ENCODE assay signal across 1 cellular context in the genomic region with DNA sequence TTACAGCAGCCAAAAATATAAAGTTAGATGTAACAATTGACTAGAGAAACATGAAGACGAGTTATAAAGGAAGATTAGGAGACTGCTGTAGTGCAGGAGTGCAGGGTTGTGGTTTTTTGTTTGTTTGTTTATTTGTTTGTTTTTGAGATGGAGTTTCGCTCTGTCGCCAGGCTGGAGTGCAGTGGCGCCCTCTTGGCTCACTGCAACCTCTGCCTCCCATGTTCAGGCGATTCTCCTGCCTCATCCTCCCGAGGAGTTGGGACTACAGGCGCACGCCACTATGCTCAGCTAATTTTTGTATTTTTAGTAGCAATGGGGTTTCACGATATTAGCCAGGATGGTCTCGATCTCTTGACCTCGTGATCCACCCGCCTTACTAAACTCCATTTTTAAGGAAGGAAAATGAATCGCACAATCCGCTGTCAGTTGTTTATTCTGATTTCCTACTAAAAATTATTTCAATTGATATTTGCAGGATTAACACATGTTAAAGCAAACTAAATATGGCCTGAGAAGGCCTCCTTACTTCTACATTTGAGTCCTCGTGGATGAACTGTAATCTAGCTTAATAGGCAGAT.
TF ChIP-seq lines count a peak whose summit lies in the region.

No MANE protein-coding gene starts in this region.

TF ChIP-seq in H1, 55 proteins besides CTCF, POLR2A, EP300 and RAD21:
- no peak for TF ChIP-seq CTBP2 (IDR thresholded peaks at IDR 0.05; ENCODE audit: borderline replicate concordance, insufficient read depth, insufficient read length, low read length)
- no peak for TF ChIP-seq RBBP5 (IDR thresholded peaks at IDR 0.05; ENCODE audit: borderline replicate concordance, low read depth, low read length)
- TF ChIP-seq KDM1A (IDR thresholded peaks at IDR 0.05; ENCODE audit: borderline replicate concordance, low read length): no peak
- TF ChIP-seq SRF (IDR thresholded peaks at IDR 0.05; ENCODE audit: low read depth, low read length): no peak
- TF ChIP-seq, protein P1, sequence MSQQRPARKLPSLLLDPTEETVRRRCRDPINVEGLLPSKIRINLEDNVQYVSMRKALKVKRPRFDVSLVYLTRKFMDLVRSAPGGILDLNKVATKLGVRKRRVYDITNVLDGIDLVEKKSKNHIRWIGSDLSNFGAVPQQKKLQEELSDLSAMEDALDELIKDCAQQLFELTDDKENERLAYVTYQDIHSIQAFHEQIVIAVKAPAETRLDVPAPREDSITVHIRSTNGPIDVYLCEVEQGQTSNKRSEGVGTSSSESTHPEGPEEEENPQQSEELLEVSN (IDR thresholded peaks at IDR 0.05): no peak
- TF ChIP-seq, protein P2, sequence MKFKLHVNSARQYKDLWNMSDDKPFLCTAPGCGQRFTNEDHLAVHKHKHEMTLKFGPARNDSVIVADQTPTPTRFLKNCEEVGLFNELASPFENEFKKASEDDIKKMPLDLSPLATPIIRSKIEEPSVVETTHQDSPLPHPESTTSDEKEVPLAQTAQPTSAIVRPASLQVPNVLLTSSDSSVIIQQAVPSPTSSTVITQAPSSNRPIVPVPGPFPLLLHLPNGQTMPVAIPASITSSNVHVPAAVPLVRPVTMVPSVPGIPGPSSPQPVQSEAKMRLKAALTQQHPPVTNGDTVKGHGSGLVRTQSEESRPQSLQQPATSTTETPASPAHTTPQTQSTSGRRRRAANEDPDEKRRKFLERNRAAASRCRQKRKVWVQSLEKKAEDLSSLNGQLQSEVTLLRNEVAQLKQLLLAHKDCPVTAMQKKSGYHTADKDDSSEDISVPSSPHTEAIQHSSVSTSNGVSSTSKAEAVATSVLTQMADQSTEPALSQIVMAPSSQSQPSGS (IDR thresholded peaks at IDR 0.05; ENCODE audit: low read length): no peak
- no peak for TF ChIP-seq SIX5 (IDR thresholded peaks at IDR 0.05; ENCODE audit: low read depth, low read length)
- TF ChIP-seq POU5F1 (IDR thresholded peaks at IDR 0.05; ENCODE audit: low read depth, low read length): no peak
- TF ChIP-seq CREB1 (IDR thresholded peaks at IDR 0.05): no peak
- TF ChIP-seq TAF1 (IDR thresholded peaks at IDR 0.05; ENCODE audit: low read depth, low read length): no peak
- no peak for TF ChIP-seq SP2 (IDR thresholded peaks at IDR 0.05; ENCODE audit: low read length)
- TF ChIP-seq EZH2 (IDR thresholded peaks at IDR 0.05; ENCODE audit: low read depth, low read length, severe bottlenecking): no peak
- TF ChIP-seq BRCA1 (IDR thresholded peaks at IDR 0.05; ENCODE audit: low read depth, low read length): no peak
- no peak for TF ChIP-seq HDAC2 (IDR thresholded peaks at IDR 0.05; ENCODE audit: borderline replicate concordance in 1 of 2, low read depth in 2 of 2, low read length in 2 of 2)
- TF ChIP-seq, protein P3, sequence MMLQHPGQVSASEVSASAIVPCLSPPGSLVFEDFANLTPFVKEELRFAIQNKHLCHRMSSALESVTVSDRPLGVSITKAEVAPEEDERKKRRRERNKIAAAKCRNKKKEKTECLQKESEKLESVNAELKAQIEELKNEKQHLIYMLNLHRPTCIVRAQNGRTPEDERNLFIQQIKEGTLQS (IDR thresholded peaks at IDR 0.05; ENCODE audit: insufficient read depth, low read depth, low read length): no peak
- TF ChIP-seq SIRT6 (IDR thresholded peaks at IDR 0.05; ENCODE audit: low read length): no peak
- no peak for TF ChIP-seq CBX5 (IDR thresholded peaks at IDR 0.05; ENCODE audit: low read depth, low read length)
- no peak for TF ChIP-seq BACH1 (IDR thresholded peaks at IDR 0.05; ENCODE audit: low read length)
- TF ChIP-seq, protein P4, sequence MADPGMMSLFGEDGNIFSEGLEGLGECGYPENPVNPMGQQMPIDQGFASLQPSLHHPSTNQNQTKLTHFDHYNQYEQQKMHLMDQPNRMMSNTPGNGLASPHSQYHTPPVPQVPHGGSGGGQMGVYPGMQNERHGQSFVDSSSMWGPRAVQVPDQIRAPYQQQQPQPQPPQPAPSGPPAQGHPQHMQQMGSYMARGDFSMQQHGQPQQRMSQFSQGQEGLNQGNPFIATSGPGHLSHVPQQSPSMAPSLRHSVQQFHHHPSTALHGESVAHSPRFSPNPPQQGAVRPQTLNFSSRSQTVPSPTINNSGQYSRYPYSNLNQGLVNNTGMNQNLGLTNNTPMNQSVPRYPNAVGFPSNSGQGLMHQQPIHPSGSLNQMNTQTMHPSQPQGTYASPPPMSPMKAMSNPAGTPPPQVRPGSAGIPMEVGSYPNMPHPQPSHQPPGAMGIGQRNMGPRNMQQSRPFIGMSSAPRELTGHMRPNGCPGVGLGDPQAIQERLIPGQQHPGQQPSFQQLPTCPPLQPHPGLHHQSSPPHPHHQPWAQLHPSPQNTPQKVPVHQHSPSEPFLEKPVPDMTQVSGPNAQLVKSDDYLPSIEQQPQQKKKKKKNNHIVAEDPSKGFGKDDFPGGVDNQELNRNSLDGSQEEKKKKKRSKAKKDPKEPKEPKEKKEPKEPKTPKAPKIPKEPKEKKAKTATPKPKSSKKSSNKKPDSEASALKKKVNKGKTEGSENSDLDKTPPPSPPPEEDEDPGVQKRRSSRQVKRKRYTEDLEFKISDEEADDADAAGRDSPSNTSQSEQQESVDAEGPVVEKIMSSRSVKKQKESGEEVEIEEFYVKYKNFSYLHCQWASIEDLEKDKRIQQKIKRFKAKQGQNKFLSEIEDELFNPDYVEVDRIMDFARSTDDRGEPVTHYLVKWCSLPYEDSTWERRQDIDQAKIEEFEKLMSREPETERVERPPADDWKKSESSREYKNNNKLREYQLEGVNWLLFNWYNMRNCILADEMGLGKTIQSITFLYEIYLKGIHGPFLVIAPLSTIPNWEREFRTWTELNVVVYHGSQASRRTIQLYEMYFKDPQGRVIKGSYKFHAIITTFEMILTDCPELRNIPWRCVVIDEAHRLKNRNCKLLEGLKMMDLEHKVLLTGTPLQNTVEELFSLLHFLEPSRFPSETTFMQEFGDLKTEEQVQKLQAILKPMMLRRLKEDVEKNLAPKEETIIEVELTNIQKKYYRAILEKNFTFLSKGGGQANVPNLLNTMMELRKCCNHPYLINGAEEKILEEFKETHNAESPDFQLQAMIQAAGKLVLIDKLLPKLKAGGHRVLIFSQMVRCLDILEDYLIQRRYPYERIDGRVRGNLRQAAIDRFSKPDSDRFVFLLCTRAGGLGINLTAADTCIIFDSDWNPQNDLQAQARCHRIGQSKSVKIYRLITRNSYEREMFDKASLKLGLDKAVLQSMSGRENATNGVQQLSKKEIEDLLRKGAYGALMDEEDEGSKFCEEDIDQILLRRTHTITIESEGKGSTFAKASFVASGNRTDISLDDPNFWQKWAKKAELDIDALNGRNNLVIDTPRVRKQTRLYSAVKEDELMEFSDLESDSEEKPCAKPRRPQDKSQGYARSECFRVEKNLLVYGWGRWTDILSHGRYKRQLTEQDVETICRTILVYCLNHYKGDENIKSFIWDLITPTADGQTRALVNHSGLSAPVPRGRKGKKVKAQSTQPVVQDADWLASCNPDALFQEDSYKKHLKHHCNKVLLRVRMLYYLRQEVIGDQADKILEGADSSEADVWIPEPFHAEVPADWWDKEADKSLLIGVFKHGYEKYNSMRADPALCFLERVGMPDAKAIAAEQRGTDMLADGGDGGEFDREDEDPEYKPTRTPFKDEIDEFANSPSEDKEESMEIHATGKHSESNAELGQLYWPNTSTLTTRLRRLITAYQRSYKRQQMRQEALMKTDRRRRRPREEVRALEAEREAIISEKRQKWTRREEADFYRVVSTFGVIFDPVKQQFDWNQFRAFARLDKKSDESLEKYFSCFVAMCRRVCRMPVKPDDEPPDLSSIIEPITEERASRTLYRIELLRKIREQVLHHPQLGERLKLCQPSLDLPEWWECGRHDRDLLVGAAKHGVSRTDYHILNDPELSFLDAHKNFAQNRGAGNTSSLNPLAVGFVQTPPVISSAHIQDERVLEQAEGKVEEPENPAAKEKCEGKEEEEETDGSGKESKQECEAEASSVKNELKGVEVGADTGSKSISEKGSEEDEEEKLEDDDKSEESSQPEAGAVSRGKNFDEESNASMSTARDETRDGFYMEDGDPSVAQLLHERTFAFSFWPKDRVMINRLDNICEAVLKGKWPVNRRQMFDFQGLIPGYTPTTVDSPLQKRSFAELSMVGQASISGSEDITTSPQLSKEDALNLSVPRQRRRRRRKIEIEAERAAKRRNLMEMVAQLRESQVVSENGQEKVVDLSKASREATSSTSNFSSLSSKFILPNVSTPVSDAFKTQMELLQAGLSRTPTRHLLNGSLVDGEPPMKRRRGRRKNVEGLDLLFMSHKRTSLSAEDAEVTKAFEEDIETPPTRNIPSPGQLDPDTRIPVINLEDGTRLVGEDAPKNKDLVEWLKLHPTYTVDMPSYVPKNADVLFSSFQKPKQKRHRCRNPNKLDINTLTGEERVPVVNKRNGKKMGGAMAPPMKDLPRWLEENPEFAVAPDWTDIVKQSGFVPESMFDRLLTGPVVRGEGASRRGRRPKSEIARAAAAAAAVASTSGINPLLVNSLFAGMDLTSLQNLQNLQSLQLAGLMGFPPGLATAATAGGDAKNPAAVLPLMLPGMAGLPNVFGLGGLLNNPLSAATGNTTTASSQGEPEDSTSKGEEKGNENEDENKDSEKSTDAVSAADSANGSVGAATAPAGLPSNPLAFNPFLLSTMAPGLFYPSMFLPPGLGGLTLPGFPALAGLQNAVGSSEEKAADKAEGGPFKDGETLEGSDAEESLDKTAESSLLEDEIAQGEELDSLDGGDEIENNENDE (IDR thresholded peaks at IDR 0.05; ENCODE audit: insufficient replicate concordance, low read length): no peak
- TF ChIP-seq RXRA (IDR thresholded peaks at IDR 0.05; ENCODE audit: insufficient read depth, low read depth, low read length): no peak
